1 cellular context compared by ENCODE assay signal in genomic region chr14:52937306-52937705, GRCh38.
TF ChIP-seq lines count a peak whose summit lies in the region.

No MANE protein-coding gene starts in this region.

TF ChIP-seq in WTC11, 78 proteins besides CTCF, POLR2A, EP300 and RAD21 (continued from another document):
- TF ChIP-seq ZSCAN18 (CRISPR knock-in tag; IDR thresholded peaks at IDR 0.05) = no peak
- TF ChIP-seq ZNF232 (CRISPR knock-in tag; IDR thresholded peaks at IDR 0.05) = no peak
- no peak for TF ChIP-seq ZBTB21 (CRISPR knock-in tag; IDR thresholded peaks at IDR 0.05; ENCODE audit: borderline replicate concordance)
- no peak for TF ChIP-seq FOXP1 (CRISPR knock-in tag; IDR thresholded peaks at IDR 0.05; ENCODE audit: borderline replicate concordance)
- no peak for TF ChIP-seq AFF4 (CRISPR knock-in tag; IDR thresholded peaks at IDR 0.05; ENCODE audit: borderline replicate concordance)
- TF ChIP-seq JAZF1 (CRISPR knock-in tag; IDR thresholded peaks at IDR 0.05) = no peak
- no peak for TF ChIP-seq ZNF532 (CRISPR knock-in tag; IDR thresholded peaks at IDR 0.05; ENCODE audit: borderline replicate concordance)
- no peak for TF ChIP-seq CDX4 (CRISPR knock-in tag; IDR thresholded peaks at IDR 0.05; ENCODE audit: borderline replicate concordance)
- no peak for TF ChIP-seq MXD4 (CRISPR knock-in tag; IDR thresholded peaks at IDR 0.05; ENCODE audit: borderline replicate concordance)
